1 cellular context compared by ENCODE assay signal in the genomic region with DNA sequence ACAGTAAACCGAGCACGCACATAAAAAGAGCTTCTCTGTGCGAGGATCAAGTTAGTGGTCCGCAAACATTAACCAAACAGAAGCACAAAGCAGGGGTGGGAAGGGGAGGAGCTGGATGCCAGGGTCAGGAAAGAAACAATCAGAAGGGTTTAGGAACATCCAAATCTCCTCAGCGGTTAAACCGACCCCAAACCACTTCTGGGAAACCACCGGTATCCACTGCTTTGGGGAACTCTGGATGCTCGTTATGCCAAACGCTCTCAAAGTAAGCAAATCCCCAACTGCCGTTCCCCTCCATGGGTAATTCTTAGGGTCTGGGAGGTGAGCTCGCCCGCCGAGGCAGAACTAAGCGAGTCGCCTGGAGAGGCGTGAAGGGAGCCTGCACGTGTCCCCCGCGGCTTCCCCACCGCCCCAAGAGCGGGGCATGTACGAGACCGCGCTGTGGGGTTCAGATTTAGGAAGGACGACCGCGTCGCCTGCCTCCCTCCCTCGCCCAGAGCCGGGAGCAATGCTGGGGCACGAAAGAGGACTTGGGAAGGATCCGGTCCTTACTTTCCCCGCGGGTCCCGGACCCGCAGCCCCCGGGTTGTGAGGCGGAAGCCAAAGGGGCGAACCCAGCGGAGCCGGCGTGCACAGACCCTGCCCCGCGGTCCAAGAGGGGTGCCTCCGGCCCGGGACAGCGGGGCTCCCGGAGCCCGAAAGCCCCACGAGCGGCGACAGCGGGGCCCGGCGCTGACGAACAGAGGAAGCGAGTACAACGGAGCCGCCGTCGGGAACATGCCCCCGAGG.
A peak's percentile ranks its signal among the peaks of the same experiment; 100 is the strongest.
TF ChIP-seq lines count a peak whose summit lies in the region.

No MANE protein-coding gene starts in this region.

TF ChIP-seq in K562, 482 proteins besides CTCF, POLR2A, EP300 and RAD21 (continued from another document and continues in another):
- TF ChIP-seq, protein P1, sequence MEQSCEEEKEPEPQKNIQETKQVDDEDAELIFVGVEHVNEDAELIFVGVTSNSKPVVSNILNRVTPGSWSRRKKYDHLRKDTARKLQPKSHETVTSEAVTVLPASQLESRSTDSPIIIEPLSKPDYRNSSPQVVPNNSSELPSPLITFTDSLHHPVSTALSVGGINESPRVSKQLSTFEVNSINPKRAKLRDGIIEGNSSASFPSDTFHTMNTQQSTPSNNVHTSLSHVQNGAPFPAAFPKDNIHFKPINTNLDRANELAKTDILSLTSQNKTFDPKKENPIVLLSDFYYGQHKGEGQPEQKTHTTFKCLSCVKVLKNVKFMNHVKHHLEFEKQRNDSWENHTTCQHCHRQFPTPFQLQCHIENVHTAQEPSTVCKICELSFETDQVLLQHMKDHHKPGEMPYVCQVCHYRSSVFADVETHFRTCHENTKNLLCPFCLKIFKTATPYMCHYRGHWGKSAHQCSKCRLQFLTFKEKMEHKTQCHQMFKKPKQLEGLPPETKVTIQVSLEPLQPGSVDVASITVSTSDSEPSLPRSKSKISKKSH (CRISPR knock-in tag; IDR thresholded peaks at IDR 0.05): no peak
- no peak for TF ChIP-seq ZNF668 (CRISPR knock-in tag; IDR thresholded peaks at IDR 0.05)
- TF ChIP-seq PHTF2 (CRISPR knock-in tag; IDR thresholded peaks at IDR 0.05): no peak
- no peak for TF ChIP-seq KAT8 (IDR thresholded peaks at IDR 0.05; ENCODE audit: low read depth)
- TF ChIP-seq FOXM1 (IDR thresholded peaks at IDR 0.05; ENCODE audit: low read depth): no peak
- no peak for TF ChIP-seq FOXM1 (CRISPR knock-in tag; IDR thresholded peaks at IDR 0.05; ENCODE audit: low read depth)
- TF ChIP-seq, protein P2, sequence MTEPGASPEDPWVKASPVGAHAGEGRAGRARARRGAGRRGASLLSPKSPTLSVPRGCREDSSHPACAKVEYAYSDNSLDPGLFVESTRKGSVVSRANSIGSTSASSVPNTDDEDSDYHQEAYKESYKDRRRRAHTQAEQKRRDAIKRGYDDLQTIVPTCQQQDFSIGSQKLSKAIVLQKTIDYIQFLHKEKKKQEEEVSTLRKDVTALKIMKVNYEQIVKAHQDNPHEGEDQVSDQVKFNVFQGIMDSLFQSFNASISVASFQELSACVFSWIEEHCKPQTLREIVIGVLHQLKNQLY (CRISPR knock-in tag; conservative IDR thresholded peaks at IDR 0.05): no peak
- no peak for TF ChIP-seq MEIS2 (IDR thresholded peaks at IDR 0.05; ENCODE audit: partially characterized antibody)
- TF ChIP-seq NRF1 (conservative IDR thresholded peaks at IDR 0.05 in 1 of 2, IDR thresholded peaks at IDR 0.05 in 1 of 2): no peak
- no peak for TF ChIP-seq GATA2 (CRISPR knock-in tag; IDR thresholded peaks at IDR 0.05)
- TF ChIP-seq STAT6 (CRISPR knock-in tag; IDR thresholded peaks at IDR 0.05): 0 out of 2 replicates have a peak, but pooled peaks have one; percentile 70
- TF ChIP-seq ZNF717 (CRISPR knock-in tag; IDR thresholded peaks at IDR 0.05): no peak
- no peak for TF ChIP-seq ZNF232 (CRISPR knock-in tag; IDR thresholded peaks at IDR 0.05)
- TF ChIP-seq CHCHD3 (CRISPR knock-in tag; IDR thresholded peaks at IDR 0.05): no peak
- TF ChIP-seq ZNF644 (tag; IDR thresholded peaks at IDR 0.05; ENCODE audit: low read depth): no peak
- no peak for TF ChIP-seq SRSF7 (optimal IDR thresholded peaks at IDR 0.05; ENCODE audit: low read depth, low read length)
- TF ChIP-seq SMARCA5 (IDR thresholded peaks at IDR 0.05): no peak
- no peak for TF ChIP-seq SREBF1 (IDR thresholded peaks at IDR 0.05; ENCODE audit: borderline replicate concordance, low read depth, low read length)
- TF ChIP-seq ZNF699 (CRISPR knock-in tag; IDR thresholded peaks at IDR 0.05; ENCODE audit: insufficient replicate concordance): no peak
- TF ChIP-seq NFYB (IDR thresholded peaks at IDR 0.05; ENCODE audit: extremely low read depth, insufficient read length): no peak
- TF ChIP-seq ZC3H4 (CRISPR knock-in tag; IDR thresholded peaks at IDR 0.05; ENCODE audit: borderline replicate concordance): 0 out of 2 replicates have a peak, but pooled peaks have one; percentile 68
- TF ChIP-seq CAMTA2 (CRISPR knock-in tag; conservative IDR thresholded peaks at IDR 0.05): no peak
- peak; percentile 73 for TF ChIP-seq KAT7 (CRISPR knock-in tag; IDR thresholded peaks at IDR 0.05; ENCODE audit: borderline replicate concordance)
- peak in 1 of 2 experiments; percentile 32; a peak in 1 of 4 replicates for TF ChIP-seq HDAC1 (IDR thresholded peaks at IDR 0.05)
- TF ChIP-seq SMAD2 (IDR thresholded peaks at IDR 0.05; ENCODE audit: low read depth, low read length): no peak
- TF ChIP-seq ZNF77 (CRISPR knock-in tag; IDR thresholded peaks at IDR 0.05): no peak
- 0 out of 2 replicates have a peak, but pooled peaks have one; percentile 49 for TF ChIP-seq RBM14 (IDR thresholded peaks at IDR 0.05; ENCODE audit: borderline replicate concordance, insufficient read depth, low read depth, low read length)
- TF ChIP-seq REST (CRISPR knock-in tag; IDR thresholded peaks at IDR 0.05; ENCODE audit: low read depth): no peak
- TF ChIP-seq ID3 (CRISPR knock-in tag; IDR thresholded peaks at IDR 0.05): no peak
- TF ChIP-seq ID3 (tag; IDR thresholded peaks at IDR 0.05): no peak
- TF ChIP-seq, protein P3, sequence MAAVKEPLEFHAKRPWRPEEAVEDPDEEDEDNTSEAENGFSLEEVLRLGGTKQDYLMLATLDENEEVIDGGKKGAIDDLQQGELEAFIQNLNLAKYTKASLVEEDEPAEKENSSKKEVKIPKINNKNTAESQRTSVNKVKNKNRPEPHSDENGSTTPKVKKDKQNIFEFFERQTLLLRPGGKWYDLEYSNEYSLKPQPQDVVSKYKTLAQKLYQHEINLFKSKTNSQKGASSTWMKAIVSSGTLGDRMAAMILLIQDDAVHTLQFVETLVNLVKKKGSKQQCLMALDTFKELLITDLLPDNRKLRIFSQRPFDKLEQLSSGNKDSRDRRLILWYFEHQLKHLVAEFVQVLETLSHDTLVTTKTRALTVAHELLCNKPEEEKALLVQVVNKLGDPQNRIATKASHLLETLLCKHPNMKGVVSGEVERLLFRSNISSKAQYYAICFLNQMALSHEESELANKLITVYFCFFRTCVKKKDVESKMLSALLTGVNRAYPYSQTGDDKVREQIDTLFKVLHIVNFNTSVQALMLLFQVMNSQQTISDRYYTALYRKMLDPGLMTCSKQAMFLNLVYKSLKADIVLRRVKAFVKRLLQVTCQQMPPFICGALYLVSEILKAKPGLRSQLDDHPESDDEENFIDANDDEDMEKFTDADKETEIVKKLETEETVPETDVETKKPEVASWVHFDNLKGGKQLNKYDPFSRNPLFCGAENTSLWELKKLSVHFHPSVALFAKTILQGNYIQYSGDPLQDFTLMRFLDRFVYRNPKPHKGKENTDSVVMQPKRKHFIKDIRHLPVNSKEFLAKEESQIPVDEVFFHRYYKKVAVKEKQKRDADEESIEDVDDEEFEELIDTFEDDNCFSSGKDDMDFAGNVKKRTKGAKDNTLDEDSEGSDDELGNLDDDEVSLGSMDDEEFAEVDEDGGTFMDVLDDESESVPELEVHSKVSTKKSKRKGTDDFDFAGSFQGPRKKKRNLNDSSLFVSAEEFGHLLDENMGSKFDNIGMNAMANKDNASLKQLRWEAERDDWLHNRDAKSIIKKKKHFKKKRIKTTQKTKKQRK (IDR thresholded peaks at IDR 0.05; ENCODE audit: borderline replicate concordance, low read depth, low read length): no peak
- TF ChIP-seq CBFA2T2 (conservative IDR thresholded peaks at IDR 0.05): no peak
- no peak for TF ChIP-seq ZNF766 (CRISPR knock-in tag; conservative IDR thresholded peaks at IDR 0.05)
- TF ChIP-seq SLC30A9 (CRISPR knock-in tag; IDR thresholded peaks at IDR 0.05): no peak
- TF ChIP-seq ZNF23 (CRISPR knock-in tag; IDR thresholded peaks at IDR 0.05): no peak
- TF ChIP-seq ZNF75A (CRISPR knock-in tag; IDR thresholded peaks at IDR 0.05): no peak
- peak; percentile 76 for TF ChIP-seq RBFOX2 (IDR thresholded peaks at IDR 0.05; ENCODE audit: low read depth, low read length)
- 0 out of 2 replicates have a peak, but pooled peaks have one; percentile 31 for TF ChIP-seq PTBP1 (IDR thresholded peaks at IDR 0.05; ENCODE audit: low read depth, low read length)
- TF ChIP-seq SMC3 (conservative IDR thresholded peaks at IDR 0.05; ENCODE audit: insufficient read depth, low read depth, low read length): no peak
- TF ChIP-seq CREB3L1 (IDR thresholded peaks at IDR 0.05; ENCODE audit: borderline replicate concordance, low read depth): no peak
- TF ChIP-seq ZNF146 (CRISPR knock-in tag; IDR thresholded peaks at IDR 0.05; ENCODE audit: unreplicated experiment): no peak
- TF ChIP-seq TCF7 (IDR thresholded peaks at IDR 0.05; ENCODE audit: borderline replicate concordance): no peak
- no peak for TF ChIP-seq NCOA4 (IDR thresholded peaks at IDR 0.05; ENCODE audit: partially characterized antibody)
- TF ChIP-seq, protein P4, sequence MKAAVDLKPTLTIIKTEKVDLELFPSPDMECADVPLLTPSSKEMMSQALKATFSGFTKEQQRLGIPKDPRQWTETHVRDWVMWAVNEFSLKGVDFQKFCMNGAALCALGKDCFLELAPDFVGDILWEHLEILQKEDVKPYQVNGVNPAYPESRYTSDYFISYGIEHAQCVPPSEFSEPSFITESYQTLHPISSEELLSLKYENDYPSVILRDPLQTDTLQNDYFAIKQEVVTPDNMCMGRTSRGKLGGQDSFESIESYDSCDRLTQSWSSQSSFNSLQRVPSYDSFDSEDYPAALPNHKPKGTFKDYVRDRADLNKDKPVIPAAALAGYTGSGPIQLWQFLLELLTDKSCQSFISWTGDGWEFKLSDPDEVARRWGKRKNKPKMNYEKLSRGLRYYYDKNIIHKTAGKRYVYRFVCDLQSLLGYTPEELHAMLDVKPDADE (conservative IDR thresholded peaks at IDR 0.05; ENCODE audit: control insufficient read depth, low read depth, low read length): 0 out of 2 replicates have a peak, but pooled peaks have one; percentile 0
- peak; percentile 80 to 87 for TF ChIP-seq MNT (conservative IDR thresholded peaks at IDR 0.05)
